1 cellular context compared by ENCODE assay signal in genomic region chr3:155983834-155984474, GRCh38.
TF ChIP-seq lines count a peak whose summit lies in the region.

No MANE protein-coding gene starts in this region.

TF ChIP-seq in GM23338, 12 proteins besides CTCF, POLR2A, EP300 and RAD21 (continued from another document):
- TF ChIP-seq ZNF462 (CRISPR knock-in tag; IDR thresholded peaks at IDR 0.05): no peak
- no peak for TF ChIP-seq REST (IDR thresholded peaks at IDR 0.05; ENCODE audit: unreplicated experiment)
